ENCODE assay signal across 2 cellular contexts in the genomic region with DNA sequence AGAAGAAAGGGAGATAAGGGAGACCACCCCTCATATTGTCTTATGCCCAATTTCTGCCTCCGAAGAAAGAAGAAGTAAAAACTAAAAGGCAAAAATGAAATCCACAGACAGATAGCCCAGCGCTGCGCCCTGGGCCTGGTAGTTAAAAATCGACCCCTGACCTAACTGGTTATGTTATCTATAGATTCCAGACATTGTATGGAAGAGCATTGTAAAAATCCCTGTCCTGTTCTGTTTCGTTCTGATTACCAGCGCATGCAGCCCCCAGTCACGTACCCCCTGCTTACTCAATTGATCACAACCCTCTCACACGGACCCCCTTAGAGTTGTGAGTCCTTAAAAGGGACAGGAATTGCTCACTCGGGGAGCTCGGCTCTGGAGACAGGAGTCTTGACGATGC.
TF ChIP-seq lines count a peak whose summit lies in the region.
"Not testable (repeated sequence)": the region's sequence is repeated elsewhere in the genome, so short reads cannot be mapped to it uniquely, and the experiment has no call there.

No MANE protein-coding gene starts in this region.

TF ChIP-seq in K562, 482 proteins besides CTCF, POLR2A, EP300 and RAD21 (continues in another document):
- 0 out of 2 replicates have a peak, but pooled peaks have one; percentile 24 for TF ChIP-seq PML (IDR thresholded peaks at IDR 0.05; ENCODE audit: low read length)
- TF ChIP-seq, protein P1, sequence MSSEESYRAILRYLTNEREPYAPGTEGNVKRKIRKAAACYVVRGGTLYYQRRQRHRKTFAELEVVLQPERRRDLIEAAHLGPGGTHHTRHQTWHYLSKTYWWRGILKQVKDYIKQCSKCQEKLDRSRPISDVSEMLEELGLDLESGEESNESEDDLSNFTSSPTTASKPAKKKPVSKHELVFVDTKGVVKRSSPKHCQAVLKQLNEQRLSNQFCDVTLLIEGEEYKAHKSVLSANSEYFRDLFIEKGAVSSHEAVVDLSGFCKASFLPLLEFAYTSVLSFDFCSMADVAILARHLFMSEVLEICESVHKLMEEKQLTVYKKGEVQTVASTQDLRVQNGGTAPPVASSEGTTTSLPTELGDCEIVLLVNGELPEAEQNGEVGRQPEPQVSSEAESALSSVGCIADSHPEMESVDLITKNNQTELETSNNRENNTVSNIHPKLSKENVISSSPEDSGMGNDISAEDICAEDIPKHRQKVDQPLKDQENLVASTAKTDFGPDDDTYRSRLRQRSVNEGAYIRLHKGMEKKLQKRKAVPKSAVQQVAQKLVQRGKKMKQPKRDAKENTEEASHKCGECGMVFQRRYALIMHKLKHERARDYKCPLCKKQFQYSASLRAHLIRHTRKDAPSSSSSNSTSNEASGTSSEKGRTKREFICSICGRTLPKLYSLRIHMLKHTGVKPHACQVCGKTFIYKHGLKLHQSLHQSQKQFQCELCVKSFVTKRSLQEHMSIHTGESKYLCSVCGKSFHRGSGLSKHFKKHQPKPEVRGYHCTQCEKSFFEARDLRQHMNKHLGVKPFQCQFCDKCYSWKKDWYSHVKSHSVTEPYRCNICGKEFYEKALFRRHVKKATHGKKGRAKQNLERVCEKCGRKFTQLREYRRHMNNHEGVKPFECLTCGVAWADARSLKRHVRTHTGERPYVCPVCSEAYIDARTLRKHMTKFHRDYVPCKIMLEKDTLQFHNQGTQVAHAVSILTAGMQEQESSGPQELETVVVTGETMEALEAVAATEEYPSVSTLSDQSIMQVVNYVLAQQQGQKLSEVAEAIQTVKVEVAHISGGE (CRISPR knock-in tag; IDR thresholded peaks at IDR 0.05), result peak in 1 of 3 experiments; percentile 65; a peak in 2 of 6 replicates
- peak; percentile 65 for TF ChIP-seq CXXC5 (CRISPR knock-in tag; IDR thresholded peaks at IDR 0.05)
- TF ChIP-seq TAL1 (IDR thresholded peaks at IDR 0.05), result peak; percentile 90
- TF ChIP-seq BCOR (IDR thresholded peaks at IDR 0.05), result peak; percentile 51; the same call in 1 of the 2 replicates
- peak; percentile 82 for TF ChIP-seq SMAD4 (CRISPR knock-in tag; conservative IDR thresholded peaks at IDR 0.05)
- peak in 1 of 2 experiments; percentile 48; a peak in 1 of 4 replicates for TF ChIP-seq TEAD1 (CRISPR knock-in tag; IDR thresholded peaks at IDR 0.05)
- TF ChIP-seq MTA1 (IDR thresholded peaks at IDR 0.05; ENCODE audit: borderline replicate concordance), result peak; percentile 73
- TF ChIP-seq, protein P2, sequence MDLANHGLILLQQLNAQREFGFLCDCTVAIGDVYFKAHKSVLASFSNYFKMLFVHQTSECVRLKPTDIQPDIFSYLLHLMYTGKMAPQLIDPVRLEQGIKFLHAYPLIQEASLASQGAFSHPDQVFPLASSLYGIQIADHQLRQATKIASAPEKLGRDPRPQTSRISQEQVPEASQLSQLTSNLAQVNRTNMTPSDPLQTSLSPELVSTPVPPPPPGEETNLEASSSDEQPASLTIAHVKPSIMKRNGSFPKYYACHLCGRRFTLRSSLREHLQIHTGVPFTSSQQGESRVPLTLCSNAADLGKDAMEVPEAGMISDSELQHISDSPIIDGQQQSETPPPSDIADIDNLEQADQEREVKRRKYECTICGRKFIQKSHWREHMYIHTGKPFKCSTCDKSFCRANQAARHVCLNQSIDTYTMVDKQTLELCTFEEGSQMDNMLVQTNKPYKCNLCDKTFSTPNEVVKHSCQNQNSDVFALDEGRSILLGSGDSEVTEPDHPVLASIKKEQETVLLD (IDR thresholded peaks at IDR 0.05), result 0 out of 2 replicates have a peak, but pooled peaks have one; percentile 26
- TF ChIP-seq CBFA2T3 (IDR thresholded peaks at IDR 0.05), result peak; percentile 90
- peak; percentile 85 for TF ChIP-seq ZNF24 (IDR thresholded peaks at IDR 0.05)
- peak; percentile 83 for TF ChIP-seq MTA2 (IDR thresholded peaks at IDR 0.05; ENCODE audit: low read depth)
- peak; percentile 40 to 82; a peak in 1 of 4 replicates for TF ChIP-seq ARNT (IDR thresholded peaks at IDR 0.05)
- TF ChIP-seq HDAC2 (IDR thresholded peaks at IDR 0.05), result peak; percentile 85; the same call in 1 of the 2 replicates
- TF ChIP-seq FOSL1 (tag; conservative IDR thresholded peaks at IDR 0.05), result 0 out of 2 replicates have a peak, but pooled peaks have one; percentile 29
- TF ChIP-seq NR2C2 (CRISPR knock-in tag; IDR thresholded peaks at IDR 0.05); TEAD4 (CRISPR knock-in tag; IDR thresholded peaks at IDR 0.05; ENCODE audit: borderline replicate concordance): not testable (repeated sequence)
- TF ChIP-seq NR2C2 (tag; IDR thresholded peaks at IDR 0.05), result peak; percentile 75; the same call in 1 of the 2 replicates
- TF ChIP-seq NFIC (IDR thresholded peaks at IDR 0.05), result peak; percentile 56
- peak in 1 of 2 experiments; percentile 82; a peak in 1 of 4 replicates for TF ChIP-seq RCOR1 (IDR thresholded peaks at IDR 0.05; ENCODE audit: borderline replicate concordance in 1 of 2, low read depth in 2 of 2, low read length in 2 of 2)
- TF ChIP-seq, protein P3, sequence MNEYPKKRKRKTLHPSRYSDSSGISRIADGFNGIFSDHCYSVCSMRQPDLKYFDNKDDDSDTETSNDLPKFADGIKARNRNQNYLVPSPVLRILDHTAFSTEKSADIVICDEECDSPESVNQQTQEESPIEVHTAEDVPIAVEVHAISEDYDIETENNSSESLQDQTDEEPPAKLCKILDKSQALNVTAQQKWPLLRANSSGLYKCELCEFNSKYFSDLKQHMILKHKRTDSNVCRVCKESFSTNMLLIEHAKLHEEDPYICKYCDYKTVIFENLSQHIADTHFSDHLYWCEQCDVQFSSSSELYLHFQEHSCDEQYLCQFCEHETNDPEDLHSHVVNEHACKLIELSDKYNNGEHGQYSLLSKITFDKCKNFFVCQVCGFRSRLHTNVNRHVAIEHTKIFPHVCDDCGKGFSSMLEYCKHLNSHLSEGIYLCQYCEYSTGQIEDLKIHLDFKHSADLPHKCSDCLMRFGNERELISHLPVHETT (CRISPR knock-in tag; conservative IDR thresholded peaks at IDR 0.05 in 1 of 2, IDR thresholded peaks at IDR 0.05 in 1 of 2), result peak in 1 of 2 experiments; percentile 46; a peak in 1 of 4 replicates
- TF ChIP-seq SMARCC2 (IDR thresholded peaks at IDR 0.05; ENCODE audit: low read depth), result peak; percentile 56; the same call in 1 of the 2 replicates
- TF ChIP-seq SOX6 (IDR thresholded peaks at IDR 0.05), result peak; percentile 90
- TF ChIP-seq ZBTB7A (IDR thresholded peaks at IDR 0.05; ENCODE audit: borderline replicate concordance, control insufficient read depth, low read depth, low read length), result peak; percentile 36
- TF ChIP-seq CC2D1A (IDR thresholded peaks at IDR 0.05), result 0 out of 2 replicates have a peak, but pooled peaks have one; percentile 16
- TF ChIP-seq SMARCE1 (IDR thresholded peaks at IDR 0.05), result peak; percentile 63; the same call in 1 of the 2 replicates
- TF ChIP-seq ZFX (CRISPR knock-in tag; IDR thresholded peaks at IDR 0.05), result peak; percentile 41; the same call in 1 of the 2 replicates
- 0 out of 4 replicates have a peak, but pooled peaks of 1 of the 2 experiments have one; percentile 11 for TF ChIP-seq TBL1XR1 (IDR thresholded peaks at IDR 0.05; ENCODE audit: low read length in 2 of 2)
- TF ChIP-seq MBD2 (IDR thresholded peaks at IDR 0.05; ENCODE audit: borderline replicate concordance, low read depth), result peak; percentile 21; the same call in 1 of the 2 replicates
- peak in 1 of 2 experiments; percentile 81; a peak in 2 of 4 replicates for TF ChIP-seq HDAC1 (IDR thresholded peaks at IDR 0.05)
- TF ChIP-seq GATA2 (CRISPR knock-in tag; IDR thresholded peaks at IDR 0.05), result peak; percentile 79
- TF ChIP-seq GATAD2A (IDR thresholded peaks at IDR 0.05), result peak; percentile 55; the same call in 1 of the 2 replicates
- peak; percentile 83 for TF ChIP-seq TEAD4 (IDR thresholded peaks at IDR 0.05; ENCODE audit: low read length)

TF ChIP-seq in HepG2, 621 proteins besides CTCF, POLR2A, EP300 and RAD21:
- TF ChIP-seq CBX2 (IDR thresholded peaks at IDR 0.05; ENCODE audit: low read depth, low read length), result not testable (repeated sequence)
- TF ChIP-seq CBX2 (CRISPR knock-in tag; IDR thresholded peaks at IDR 0.05; ENCODE audit: low read depth) (0 out of 2 replicates have a peak, but pooled peaks have one; percentile 37), HIVEP1 (CRISPR knock-in tag; IDR thresholded peaks at IDR 0.05) (0 out of 2 replicates have a peak, but pooled peaks have one; percentile 13)
